Comparison of ENCODE assay signal across 12 cellular contexts in the genomic region with DNA sequence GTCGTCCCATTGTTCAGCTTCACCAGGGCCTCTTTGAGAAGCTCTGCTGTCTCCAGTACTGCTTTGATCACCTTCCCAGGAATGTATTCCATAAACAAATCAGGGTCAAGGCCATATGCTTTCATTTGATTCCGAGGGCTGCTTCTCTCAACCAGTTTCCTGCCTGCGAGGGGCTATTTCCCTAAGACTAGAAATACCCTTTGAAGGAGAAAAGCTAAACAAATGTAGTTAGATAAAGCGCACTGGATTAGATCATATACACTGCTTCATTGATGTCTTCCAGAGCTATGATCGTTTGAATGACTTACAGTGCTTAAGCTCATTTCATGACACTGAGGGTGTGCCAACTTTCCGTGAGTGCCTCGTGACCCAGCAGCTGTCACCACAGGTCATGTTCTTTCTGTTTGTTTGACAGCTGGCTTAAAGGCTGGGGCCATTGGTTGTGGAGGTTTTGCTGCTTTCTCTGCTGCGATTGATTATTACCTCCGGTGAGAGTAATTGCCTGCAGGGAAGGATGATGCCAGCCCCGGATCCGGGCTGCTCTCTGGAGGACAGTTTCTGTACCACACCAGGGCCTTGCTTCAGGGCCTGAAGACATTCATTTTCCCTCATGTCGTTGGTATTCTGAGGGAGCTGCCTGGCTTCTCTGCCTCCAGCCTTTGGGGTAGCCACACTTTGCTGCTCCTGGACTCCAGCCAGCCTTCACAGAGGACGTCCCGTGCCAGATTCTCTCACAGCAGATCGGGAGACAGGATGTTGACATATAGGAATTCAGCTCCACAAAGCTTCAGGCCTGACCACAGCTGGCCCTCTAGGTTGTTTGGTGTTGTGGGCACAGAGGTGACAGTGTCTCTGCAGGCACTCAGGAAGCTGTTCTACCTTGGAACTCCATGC. TPM values are rescaled to one million over a fixed set of nuclear protein-coding genes. Genes with fewer than 3 reads are reported as not detected.
DNase-seq lines count a peak whose midpoint lies in the region; ATAC-seq, FAIRE-seq and TF ChIP-seq lines count a peak whose summit lies in the region.
"Had no signal": no experiment of that assay in that cellular context is flagged by ENCODE, and none has a peak within 500 bp of the region (broad histone marks: within the 10 kb centered on the region; RNA-seq: fewer than 3 reads in every experiment).

No MANE protein-coding gene starts in this region.

- no peak overlapping the region for H3K27ac Mint-ChIP-seq in natural killer cell
- H3K27ac Mint-ChIP-seq: activated naive CD8-positive, alpha-beta T cell had no signal

- peaks cover 13% of the 10 kb centered on the region for H3K79me1 ChIP-seq in mesenchymal stem cell (replicated peaks; ENCODE audit: low read length, poor library complexity, severe bottlenecking)

- POLR2A ChIA-PET in endothelial cell of umbilical vein (lab: Charles Lee): interaction anchor here (1.3 kb wide), 1 partner anchor 43 kb away, joined by 4 read pairs; no protein-coding TSS in a partner anchor

- peaks cover 11% of the 10 kb centered on the region for H3K36me3 Mint-ChIP-seq in natural killer cell

- peak overlapping the region; percentile 41 for H2BK15ac ChIP-seq in mesenchymal stem cell (ENCODE audit: low read depth, poor library complexity, severe bottlenecking)

- peak overlapping the region; percentile 16 for H3K4me2 ChIP-seq in endothelial cell of umbilical vein (ENCODE audit: insufficient read depth, low read length)
- H3K4me2 ChIP-seq in mesenchymal stem cell (ENCODE audit: low read length, poor library complexity, severe bottlenecking): no peak overlapping the region

- H4K20me1 ChIP-seq in endothelial cell of umbilical vein (replicated peaks; ENCODE audit: control insufficient read depth, extremely low read depth, insufficient read depth, low read length): no peaks in the 10 kb centered on the region

- intact Hi-C loops in Right ventricle myocardium superior (cut with DNase I) (loop anchor here (5.0 kb wide), 1 partner anchor 46 kb away; no protein-coding TSS in a partner anchor), cardiac septum (cut with DNase I) (no loop called here), endothelial cell of umbilical vein (cut with micrococcal nuclease) (loop anchor here (1.0 kb wide), 1 partner anchor 55 kb away; no protein-coding TSS in a partner anchor), natural killer cell (cut with micrococcal nuclease) (no loop called here)

- H3K36me3 ChIP-seq in endothelial cell of umbilical vein (ENCODE audit: control insufficient read depth in 2 of 2, extremely low read depth in 1 of 2, insufficient read depth in 2 of 2, low read length in 2 of 2): peaks cover 0 to 4% of the 10 kb centered on the region in 2 experiments
- H3K36me3 ChIP-seq in mesenchymal stem cell (ENCODE audit: control insufficient read depth in 1 of 2, insufficient read depth in 2 of 2, low read depth in 1 of 2, low read length in 2 of 2): peaks cover 56 to 67% of the 10 kb centered on the region in 2 experiments

- no peaks in the 10 kb centered on the region for H3K27me3 Mint-ChIP-seq in natural killer cell (ENCODE audit: low read depth in 2 of 2)
- H3K27me3 Mint-ChIP-seq: activated naive CD8-positive, alpha-beta T cell had no signal

- ATAC-seq in Right ventricle myocardium superior (ENCODE audit: poor library complexity) (peak; percentile 23), natural killer cell (no peak), HG02798 (IDR thresholded peaks at IDR 0.05; ENCODE audit: poor library complexity, unreplicated experiment) (no peak)

- no peak overlapping the region for H3K4ac ChIP-seq in mesenchymal stem cell (ENCODE audit: low read depth in 1 of 2, low read length in 2 of 2)

- H2AK5ac ChIP-seq in mesenchymal stem cell (ENCODE audit: low read length, severe bottlenecking): peak overlapping the region; percentile 16

- DNase-seq in Right ventricle myocardium superior (peak; percentile 57), cardiac septum (ENCODE audit: low spot score) (no peak), endothelial cell of umbilical vein (ENCODE audit: low read depth, low spot score) (peak; percentile 87), mesenchymal stem cell (peak; percentile 88), NCI-H1092 treated with DMSO at 0.1 percent for 48 hours (lab: John Stamatoyannopoulos, UW) (no peak), natural killer cell (no peak)
- DNase-seq in stimulated activated CD4-positive, alpha-beta T cell treated with anti-CD3 and anti-CD28 coated beads, Interleukin-15, amount 100 ng/mL, for 24 hours: no peak
- DNase-seq: C1 segment of cervical spinal cord; stimulated activated CD4-positive, alpha-beta T cell treated with anti-CD3 and anti-CD28 coated beads, Interleukin-12 subunit alpha, Interleukin-12 subunit beta, amount 100 ng/mL, for 4 hours; thyroid gland had no signal

- no peak overlapping the region for H3K4me3 ChIP-seq in endothelial cell of umbilical vein (replicated peaks in 1 of 3; ENCODE audit: insufficient read depth in 1 of 3, low read depth in 1 of 3, low read length in 3 of 3)
- H3K4me3 ChIP-seq in mesenchymal stem cell (ENCODE audit: insufficient read depth in 1 of 2, low read depth in 1 of 2, low read length in 2 of 2): no peak overlapping the region
- H3K4me3 ChIP-seq: thyroid gland had no signal

- no peaks in the 10 kb centered on the region for H3K9me1 ChIP-seq in endothelial cell of umbilical vein (replicated peaks; ENCODE audit: control insufficient read depth, extremely low read depth, insufficient read depth, low read length)

- H3K27ac ChIP-seq in endothelial cell of umbilical vein (ENCODE audit: insufficient read depth, low read depth, low read length): peak overlapping the region; percentile 91
- peak overlapping the region; percentile 71 for H3K27ac ChIP-seq in mesenchymal stem cell (ENCODE audit: low read length, poor library complexity, severe bottlenecking)
- H3K27ac ChIP-seq: thyroid gland had no signal

- H3K79me2 ChIP-seq in endothelial cell of umbilical vein (ENCODE audit: control insufficient read depth, insufficient read depth, low read length): peaks cover 21% of the 10 kb centered on the region

- H3K4me1 Mint-ChIP-seq in natural killer cell: peaks cover 30 to 33% of the 10 kb centered on the region in 2 donors

- H3K14ac ChIP-seq in mesenchymal stem cell (ENCODE audit: low read length in 2 of 2): peak overlapping the region in 1 of 2 experiments; percentile 26

- H3K9me3 ChIP-seq in endothelial cell of umbilical vein (replicated peaks; ENCODE audit: control insufficient read depth, insufficient read depth, low read length): no peaks in the 10 kb centered on the region
- no peaks in the 10 kb centered on the region for H3K9me3 ChIP-seq in mesenchymal stem cell (ENCODE audit: control insufficient read depth, low read length)
- H3K9me3 ChIP-seq: thyroid gland had no signal

- TF ChIP-seq CTCF in endothelial cell of umbilical vein (IDR thresholded peaks at IDR 0.05; ENCODE audit: extremely low read depth in 1 of 2, insufficient read depth in 1 of 2, low read depth in 1 of 2, low read length in 2 of 2) (no peak), natural killer cell (IDR thresholded peaks at IDR 0.05) (no peak)

- no peak overlapping the region for H3K4me3 Mint-ChIP-seq in natural killer cell
- H3K4me3 Mint-ChIP-seq: activated naive CD8-positive, alpha-beta T cell had no signal

- no peak overlapping the region for H3K23ac ChIP-seq in mesenchymal stem cell (ENCODE audit: low read length in 2 of 2)

- 55% methylated on average over 15 of the region's 15 CpGs for WGBS in mesenchymal stem cell

- dilution Hi-C loops in endothelial cell of umbilical vein (cut with MboI; ENCODE audit: extremely low pct_ligation_motif_present, low sequenced_read_pairs): no loop called here

- peak overlapping the region; percentile 19 for H4K8ac ChIP-seq in mesenchymal stem cell (ENCODE audit: low read length)

- no peaks in the 10 kb centered on the region for H3K9me3 Mint-ChIP-seq in natural killer cell

- peaks cover 70% of the 10 kb centered on the region for H3K4me1 ChIP-seq in endothelial cell of umbilical vein (ENCODE audit: control insufficient read depth, extremely low read depth, insufficient read depth, low read length)
- H3K4me1 ChIP-seq in mesenchymal stem cell (ENCODE audit: control insufficient read depth, insufficient read depth, low read depth, low read length): peaks cover 42% of the 10 kb centered on the region

- peak; percentile 98 for FAIRE-seq in endothelial cell of umbilical vein (lab: Jason Lieb, UNC)

- CTCF ChIA-PET in endothelial cell of umbilical vein (lab: Charles Lee): interaction anchor here (0.9 to 10.2 kb wide), 9 partner anchors 10 to 286 kb away, joined by 3 to 265 read pairs (median 5); partner anchors contain the start of gene VPS53

- no TSS peak for BruUV-seq in endothelial cell of umbilical vein (replicated peaks; lab: Mats Ljungman, UMichigan)

- peak; percentile 19 for TF ChIP-seq POLR2A in endothelial cell of umbilical vein (IDR thresholded peaks at IDR 0.05; ENCODE audit: low read depth, low read length)

- peak overlapping the region; percentile 0 for H4K91ac ChIP-seq in mesenchymal stem cell (ENCODE audit: low read length)

- H2BK5ac ChIP-seq in mesenchymal stem cell (ENCODE audit: low read depth, low read length, poor library complexity, severe bottlenecking): no peak overlapping the region

- H3K27me3 ChIP-seq in endothelial cell of umbilical vein (ENCODE audit: control insufficient read depth in 2 of 2, insufficient read depth in 2 of 2, low read length in 2 of 2) (no peaks in the 10 kb centered on the region), mesenchymal stem cell (ENCODE audit: control insufficient read depth in 1 of 2, insufficient read depth in 1 of 2, low read length in 2 of 2) (no peaks in the 10 kb centered on the region)
- H3K27me3 ChIP-seq: thyroid gland had no signal

- H2AFZ ChIP-seq in endothelial cell of umbilical vein (ENCODE audit: low read depth, low read length): no peak overlapping the region
- H2AFZ ChIP-seq in mesenchymal stem cell (ENCODE audit: low read depth, low read length): no peak overlapping the region

- peak overlapping the region in 1 of 2 experiments; percentile 31 for H2BK12ac ChIP-seq in mesenchymal stem cell (ENCODE audit: low read length in 2 of 2)

- no peak overlapping the region for H2BK120ac ChIP-seq in mesenchymal stem cell (ENCODE audit: low read depth, low read length)

- H3K9ac ChIP-seq in endothelial cell of umbilical vein (replicated peaks; ENCODE audit: extremely low read depth, insufficient read depth, low read length) (peak overlapping the region; percentile 50), mesenchymal stem cell (ENCODE audit: low read length) (peak overlapping the region; percentile 71)

- H3K18ac ChIP-seq in mesenchymal stem cell (ENCODE audit: low read depth in 1 of 2, low read length in 2 of 2): peak overlapping the region; percentile 4 to 54

RNA-seq across cellular contexts. Expression of gene TIMM22, which starts 3.9 kb away (rescaled TPM):
- total RNA-seq in Right ventricle myocardium superior (17.1 TPM), cardiac septum (17.8 TPM), endothelial cell of umbilical vein (19.5 and 19.6 TPM in 2 replicates), natural killer cell (10 to 100 TPM in 1 of 3 donors, 1 to 10 TPM in 2; 7.8 to 11.3 (median 8.9) TPM)
- 18.6 and 19.0 TPM in 2 replicates for polyA plus RNA-seq in endothelial cell of umbilical vein
- polyA plus RNA-seq in endothelial cell of umbilical vein (2011; cell fraction: cytosol; rRNA removed): 16.5 and 20.5 TPM in 2 replicates
- 9.6 and 10.3 TPM in 2 replicates for polyA plus RNA-seq in endothelial cell of umbilical vein (2011; cell fraction: nucleus; rRNA removed)
- polyA plus RNA-seq in endothelial cell of umbilical vein (2012): 22.1 and 22.5 TPM in 2 replicates
- polyA minus RNA-seq in endothelial cell of umbilical vein: 18.3 and 18.5 TPM in 2 replicates
- 8.5 TPM for polyA minus RNA-seq in endothelial cell of umbilical vein (2011; cell fraction: cytosol; rRNA and poly(A)+ RNA removed)
- polyA minus RNA-seq in endothelial cell of umbilical vein (2011; cell fraction: nucleus; rRNA and poly(A)+ RNA removed): 10.9 and 15.9 TPM in 2 replicates
- 14.9 TPM for polyA plus RNA-seq in mesenchymal stem cell (2013, experiment 1 of 2)
- polyA plus RNA-seq in mesenchymal stem cell (2013, experiment 2 of 2): 15.8 TPM

RNA-seq across cellular contexts. Expression of gene NXN, which starts 21.3 kb away (rescaled TPM):
- total RNA-seq in Right ventricle myocardium superior (20.2 TPM), cardiac septum (14.3 TPM), endothelial cell of umbilical vein (58.9 and 77.3 TPM in 2 replicates), natural killer cell (under 1 TPM in 2 of 3 donors, not detected in 1; 0.14 to 0.55 TPM)
- polyA plus RNA-seq in endothelial cell of umbilical vein: 69.5 and 79.0 TPM in 2 replicates
- 30.9 and 37.0 TPM in 2 replicates for polyA plus RNA-seq in endothelial cell of umbilical vein (2011; cell fraction: cytosol; rRNA removed)
- polyA plus RNA-seq in endothelial cell of umbilical vein (2011; cell fraction: nucleus; rRNA removed): 23.1 and 36.3 TPM in 2 replicates
- 19.7 and 40.2 TPM in 2 replicates for polyA plus RNA-seq in endothelial cell of umbilical vein (2012)
- polyA minus RNA-seq in endothelial cell of umbilical vein: 58.4 and 79.1 TPM in 2 replicates
- 5.2 TPM for polyA minus RNA-seq in endothelial cell of umbilical vein (2011; cell fraction: cytosol; rRNA and poly(A)+ RNA removed)
- polyA minus RNA-seq in endothelial cell of umbilical vein (2011; cell fraction: nucleus; rRNA and poly(A)+ RNA removed): 27.9 and 31.7 TPM in 2 replicates
- polyA plus RNA-seq in mesenchymal stem cell (2013, experiment 1 of 2): 83.3 TPM
- 82.4 TPM for polyA plus RNA-seq in mesenchymal stem cell (2013, experiment 2 of 2)

Comparison
In these comparisons a context has a peak if more than half of its experiments do, and no peak if none do; other contexts are left out.
1. DNase-seq: peak in Right ventricle myocardium superior (single experiment), endothelial cell of umbilical vein (single experiment) and mesenchymal stem cell (single experiment); none in cardiac septum (single experiment), stimulated activated CD4-positive, alpha-beta T cell treated with anti-CD3 and anti-CD28 coated beads, Interleukin-15, amount 100 ng/mL, for 24 hours (single experiment), NCI-H1092 treated with DMSO at 0.1 percent for 48 hours (single experiment) and natural killer cell (single experiment).
2. intact Hi-C loops: an anchor here in Right ventricle myocardium superior (5.0 kb wide) and endothelial cell of umbilical vein (1.0 kb wide); none called in cardiac septum and natural killer cell.